Comparison of ENCODE assay signal across 17 cellular contexts in genomic region chr10:69890065-69890831, GRCh38.
"Had no signal": no experiment of that assay in that cellular context is flagged by ENCODE, and none has a peak within 500 bp of the region (broad histone marks: within the 10 kb centered on the region; RNA-seq: fewer than 3 reads in every experiment).

No MANE protein-coding gene starts in this region.

- DNase-seq: activated CD4-positive, alpha-beta T cell treated with anti-CD3 and anti-CD28 coated beads, Interleukin-2, amount 10 ng/mL, durations not matched to agents 24 days and 14 days; activated CD4-positive, CD25-positive, alpha-beta regulatory T cell; activated CD8-positive, alpha-beta memory T cell treated with anti-CD3 and anti-CD28 coated beads, Interleukin-2, amount 50 U/mL, for 48 hours; activated gamma-delta T cell; activated T-cell treated with anti-CD3 and anti-CD28 coated beads, Interleukin-2, amount 50 U/mL, for 72 hours; effector CD8-positive, alpha-beta T cell; foreskin melanocyte; head of caudate nucleus; immature natural killer cell; lower lobe of right lung; stimulated activated CD4-positive, alpha-beta T cell treated with anti-CD3 and anti-CD28 coated beads, Interleukin-15, amount 100 ng/mL, for 24 hours; stimulated activated CD4-positive, alpha-beta T cell treated with anti-CD3 and anti-CD28 coated beads, Interleukin-4, amount 100 ng/mL, for 1 hour; stimulated activated naive CD8-positive, alpha-beta T cell treated with anti-CD3 and anti-CD28 coated beads, Interleukin-15, Interleukin-2, amounts not matched to agents 100 U/mL and 50 U/mL, for 24 hours; upper lobe of left lung had no signal

- H3K27me3 ChIP-seq: suprapubic skin, upper lobe of left lung had no signal

- H2AFZ ChIP-seq: parathyroid adenoma had no signal

- H3K9ac ChIP-seq: parathyroid adenoma had no signal

- H3K9me3 ChIP-seq: lower lobe of right lung, suprapubic skin, upper lobe of left lung had no signal

- H3K36me3 ChIP-seq: lower lobe of right lung, suprapubic skin, upper lobe of left lung had no signal

- ATAC-seq: activated naive CD4-positive, alpha-beta T cell treated with anti-CD3 and anti-CD28 coated beads, Interleukin-2, amount 50 U/mL, for 72 hours; activated T-cell treated with anti-CD3 and anti-CD28 coated beads, Interleukin-2, amount 50 U/mL, for 72 hours; lower lobe of right lung; stimulated activated naive CD8-positive, alpha-beta T cell treated with anti-CD3 and anti-CD28 coated beads, Interleukin-15, Interleukin-2, amounts not matched to agents 100 U/mL and 50 U/mL, for 24 hours had no signal

- H3K4me1 ChIP-seq: lower lobe of right lung, suprapubic skin, upper lobe of left lung had no signal

- H3K27ac ChIP-seq: lower lobe of right lung, parathyroid adenoma, suprapubic skin, upper lobe of left lung had no signal

- H3K4me3 ChIP-seq: lower lobe of right lung, suprapubic skin, upper lobe of left lung had no signal
